Comparison of ENCODE assay signal across 8 cellular contexts in genomic region chr6:153947817-153948447, GRCh38.
DNase-seq lines count a peak whose midpoint lies in the region; ATAC-seq and TF ChIP-seq lines count a peak whose summit lies in the region.

No MANE protein-coding gene starts in this region.

- no peak overlapping the region for H3K4ac ChIP-seq in mesendoderm (ENCODE audit: low read depth, low read length)

- H3K4me3 ChIP-seq in MG63, result no peak overlapping the region
- H3K4me3 ChIP-seq in breast epithelium, result no peak overlapping the region
- H3K4me3 ChIP-seq in mesendoderm (ENCODE audit: low read length), result no peak overlapping the region

- TF ChIP-seq CTCF in breast epithelium (IDR thresholded peaks at IDR 0.05), result peak in 2 of 3 donors; percentile 43 to 53

- H3K27me3 ChIP-seq in MG63 (no peaks in the 10 kb centered on the region), breast epithelium (no peaks in the 10 kb centered on the region), mesendoderm (ENCODE audit: insufficient read depth, low read length, poor library complexity) (no peaks in the 10 kb centered on the region)

- H3K4me1 ChIP-seq in breast epithelium, result no peaks in the 10 kb centered on the region
- no peaks in the 10 kb centered on the region for H3K4me1 ChIP-seq in mesendoderm (ENCODE audit: control insufficient read depth, low read depth, low read length)

- no peak overlapping the region for H4K5ac ChIP-seq in mesendoderm (ENCODE audit: low read length)

- ATAC-seq in GM19395 (IDR thresholded peaks at IDR 0.05; ENCODE audit: unreplicated experiment), result peak; percentile 76
- no peak for ATAC-seq in HG02981 (IDR thresholded peaks at IDR 0.05; ENCODE audit: unreplicated experiment)

- H3K23ac ChIP-seq in mesendoderm (ENCODE audit: low read length), result no peak overlapping the region

- TF ChIP-seq POLR2A in breast epithelium (IDR thresholded peaks at IDR 0.05), result no peak

- H3K36me3 ChIP-seq in MG63 (no peaks in the 10 kb centered on the region), breast epithelium (no peaks in the 10 kb centered on the region), mesendoderm (ENCODE audit: control insufficient read depth, insufficient read depth, low read length) (no peaks in the 10 kb centered on the region)

- H2BK15ac ChIP-seq in mesendoderm (replicated peaks; ENCODE audit: low read depth), result no peak overlapping the region

- H3K18ac ChIP-seq in mesendoderm (ENCODE audit: low read length), result no peak overlapping the region

- no peaks in the 10 kb centered on the region for H3K79me1 ChIP-seq in mesendoderm (ENCODE audit: low read length)

- no CpG with 5 or more reads among the region's 5 CpGs for WGBS in mesendoderm (ENCODE audit: extremely low coverage, insufficient coverage, low lambda C conversion rate)

- H3K27ac ChIP-seq in breast epithelium (no peak overlapping the region), mesendoderm (ENCODE audit: low read depth, low read length) (no peak overlapping the region)

- no peak overlapping the region for H3K4me2 ChIP-seq in mesendoderm (ENCODE audit: low read length)

- H3K79me2 ChIP-seq in mesendoderm (ENCODE audit: control insufficient read depth, insufficient read depth, low read length), result no peaks in the 10 kb centered on the region

- no peak overlapping the region for H2BK5ac ChIP-seq in mesendoderm (ENCODE audit: low read length)

- no peak overlapping the region for H2BK120ac ChIP-seq in mesendoderm (ENCODE audit: low read depth, low read length)

- intact Hi-C loops in breast epithelium (cut with DNase I; ENCODE audit: low total_unique reads), result no loop called here

- DNase-seq in DMS 273 (lab: John Stamatoyannopoulos, UW; ENCODE audit: unreplicated experiment) (peak; percentile 49), DMS 273 treated with DMSO at 0.1 percent for 48 hours (lab: John Stamatoyannopoulos, UW) (no peak), MG63 (peak; percentile 3), breast epithelium (ENCODE audit: low spot score in 2 of 2) (no peak), mesendoderm (peak; percentile 72), NCI-H2107 (lab: John Stamatoyannopoulos, UW) (no peak)

- no peak overlapping the region for H2AK5ac ChIP-seq in mesendoderm (ENCODE audit: low read length)

- H3K9me3 ChIP-seq in MG63 (no peaks in the 10 kb centered on the region), breast epithelium (no peaks in the 10 kb centered on the region)

- no peak overlapping the region for H3K9ac ChIP-seq in mesendoderm (ENCODE audit: low read length)

- no peak overlapping the region for H4K8ac ChIP-seq in mesendoderm (ENCODE audit: low read depth, low read length)

- no peak overlapping the region for H3K56ac ChIP-seq in mesendoderm (ENCODE audit: low read length)

Comparison
In these comparisons a context has a peak if more than half of its experiments do, and no peak if none do; other contexts are left out.
1. DNase-seq: peak in DMS 273 (single experiment), MG63 (single experiment) and mesendoderm (single experiment); none in DMS 273 treated with DMSO at 0.1 percent for 48 hours (single experiment), breast epithelium (0 of 2) and NCI-H2107 (single experiment).